Comparison of ENCODE assay signal across 26 cellular contexts in the genomic region with DNA sequence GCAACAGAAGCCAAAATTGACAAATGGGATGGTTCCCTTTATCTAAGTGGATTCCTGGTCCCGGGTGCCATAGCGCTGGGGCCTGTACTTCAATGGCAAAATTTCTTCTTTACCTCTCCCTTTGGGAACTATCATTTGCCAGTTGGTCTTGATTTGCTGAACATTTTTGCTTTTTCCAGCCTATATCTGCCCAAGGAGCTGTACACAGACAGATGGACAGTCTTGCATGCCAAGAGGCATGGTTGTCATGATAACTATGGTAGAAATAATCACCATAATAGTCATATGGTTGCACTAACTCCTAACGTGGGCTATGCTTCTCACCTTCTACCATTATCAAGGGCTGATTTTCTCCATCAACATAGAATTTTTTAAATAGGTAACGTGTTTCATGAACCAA.
"Had no signal": no experiment of that assay in that cellular context is flagged by ENCODE, and none has a peak within 500 bp of the region (broad histone marks: within the 10 kb centered on the region; RNA-seq: fewer than 3 reads in every experiment).

No MANE protein-coding gene starts in this region.

- H3K4me3 ChIP-seq: stomach, suprapubic skin, testis, thoracic aorta, thyroid gland, tibial artery, tibial nerve, transverse colon, upper lobe of left lung, upper lobe of right lung, uterus, vagina had no signal

- DNase-seq: stimulated activated CD4-positive, alpha-beta T cell treated with anti-CD3 and anti-CD28 coated beads, Interleukin-2, amount 100 ng/mL, for 48 hours; stimulated activated CD4-positive, alpha-beta T cell treated with anti-CD3 and anti-CD28 coated beads, Interleukin-4, amount 100 ng/mL, for 1 hour; stimulated activated CD4-positive, alpha-beta T cell treated with anti-CD3 and anti-CD28 coated beads, Interleukin-4, amount 100 ng/mL, for 24 hours; stimulated activated CD4-positive, alpha-beta T cell treated with anti-CD3 and anti-CD28 coated beads, Interleukin-4, amount 100 ng/mL, for 4 hours; stimulated activated CD8-positive, alpha-beta memory T cell treated with anti-CD3 and anti-CD28 coated beads, Interleukin-4, amount 100 ng/mL, for 48 hours; stimulated activated naive B cell treated with anti-CD40 and anti-IgM and Interleukin-4, amounts not matched to agents 10 μg/mL and 1 μg/mL and 100 μg/mL, for 72 hours; stimulated activated naive CD4-positive, alpha-beta T cell; stimulated activated naive CD4-positive, alpha-beta T cell treated with Interleukin-2 at 50 U/mL for 16 hours; stimulated activated naive CD8-positive, alpha-beta T cell treated with anti-CD3 and anti-CD28 coated beads, Interleukin-15, amount 100 ng/mL, for 72 hours; stimulated activated naive CD8-positive, alpha-beta T cell treated with anti-CD3 and anti-CD28 coated beads, Interleukin-15, Interleukin-2, amounts not matched to agents 100 U/mL and 50 U/mL, for 24 hours; stomach; substantia nigra; testis; thyroid gland; tibial artery; transverse colon; trophoblast cell; upper lobe of left lung; upper lobe of right lung; uterus had no signal

- H3K4me1 ChIP-seq: stomach, suprapubic skin, testis, thyroid gland, tibial artery, tibial nerve, transverse colon, upper lobe of left lung, upper lobe of right lung, uterus, vagina had no signal

- H3K27ac ChIP-seq: stomach, suprapubic skin, testis, thoracic aorta, thyroid gland, tibial artery, tibial nerve, transverse colon, upper lobe of left lung, upper lobe of right lung, uterus, vagina had no signal

- H3K36me3 ChIP-seq: stomach, suprapubic skin, thoracic aorta, thyroid gland, tibial artery, tibial nerve, transverse colon, upper lobe of left lung, upper lobe of right lung, uterus, vagina had no signal

- H3K9me3 ChIP-seq: stomach, suprapubic skin, testis, thoracic aorta, thyroid gland, tibial nerve, transverse colon, upper lobe of left lung, upper lobe of right lung, uterus, vagina had no signal

- H3K27me3 ChIP-seq: stomach, testis, thyroid gland, tibial artery, tibial nerve, transverse colon, upper lobe of left lung, upper lobe of right lung, uterus, vagina had no signal

- ATAC-seq: stimulated activated effector memory CD8-positive, alpha-beta T cell treated with anti-CD3 and anti-CD28 coated beads, Interleukin-12 subunit alpha, Interleukin-12 subunit beta, amount 100 ng/mL, for 72 hours; stimulated activated memory B cell treated with anti-CD40 and anti-IgM and Interleukin-4, amounts not matched to agents 10 μg/mL and 1 μg/mL and 100 μg/mL, for 72 hours; stimulated activated naive B cell treated with anti-CD40 and anti-IgM and Interleukin-4, amounts not matched to agents 10 μg/mL and 1 μg/mL and 100 μg/mL, for 72 hours; stimulated activated naive CD8-positive, alpha-beta T cell treated with anti-CD3 and anti-CD28 coated beads, Interleukin-15, amount 100 ng/mL, for 72 hours; stimulated activated naive CD8-positive, alpha-beta T cell treated with anti-CD3 and anti-CD28 coated beads, Interleukin-15, Interleukin-2, amounts not matched to agents 100 U/mL and 50 U/mL, for 24 hours; upper lobe of right lung had no signal
